ENCODE assay signal across 22 cellular contexts in genomic region chr3:56849698-56850097, GRCh38.
"Had no signal": no experiment of that assay in that cellular context is flagged by ENCODE, and none has a peak within 500 bp of the region (broad histone marks: within the 10 kb centered on the region; RNA-seq: fewer than 3 reads in every experiment).

No MANE protein-coding gene starts in this region.

- H3K4me3 Mint-ChIP-seq: central memory CD8-positive, alpha-beta T cell; naive thymus-derived CD8-positive, alpha-beta T cell had no signal

- H3K9me3 Mint-ChIP-seq: central memory CD8-positive, alpha-beta T cell had no signal

- H3K4me3 ChIP-seq: dorsolateral prefrontal cortex, esophagus muscularis mucosa, gastrocnemius medialis, heart right ventricle, left lung, lung, right atrium auricular region, sigmoid colon, stomach had no signal

- H3K27me3 Mint-ChIP-seq: central memory CD8-positive, alpha-beta T cell; naive thymus-derived CD8-positive, alpha-beta T cell had no signal

- H3K9me3 ChIP-seq: esophagus muscularis mucosa, left lung, right atrium auricular region, sigmoid colon, stomach had no signal

- H3K36me3 ChIP-seq: esophagus muscularis mucosa, gastrocnemius medialis, heart right ventricle, left lung, right atrium auricular region, sigmoid colon, stomach had no signal

- ATAC-seq: gastrocnemius medialis; left lung; naive thymus-derived CD8-positive, alpha-beta T cell had no signal

- H3K4me1 ChIP-seq: esophagus muscularis mucosa, gastrocnemius medialis, left lung, right atrium auricular region had no signal

- H3K27me3 ChIP-seq: dorsolateral prefrontal cortex, esophagus muscularis mucosa, gastrocnemius medialis, heart right ventricle, left lung, right atrium auricular region, sigmoid colon, stomach had no signal

- DNase-seq: cortex of kidney; dorsolateral prefrontal cortex; effector memory CD4-positive, alpha-beta T cell; gastrocnemius medialis; hypothalamus; left lung; mesendoderm; naive thymus-derived CD8-positive, alpha-beta T cell; occipital lobe; sigmoid colon; stimulated activated CD4-positive, alpha-beta T cell treated with anti-CD3 and anti-CD28 coated beads, Interleukin-15, amount 100 ng/mL, for 24 hours; stimulated activated CD4-positive, alpha-beta T cell treated with anti-CD3 and anti-CD28 coated beads, Interleukin-1b, Interleukin-23, amount 100 ng/mL, for 48 hours; stimulated activated CD4-positive, alpha-beta T cell treated with anti-CD3 and anti-CD28 coated beads, Interleukin-4, amount 100 ng/mL, for 4 hours; stimulated activated naive CD4-positive, alpha-beta T cell; stomach; substantia nigra had no signal

- H3K27ac ChIP-seq: epithelial cell of prostate, esophagus muscularis mucosa, left lung, sigmoid colon had no signal
